ENCODE assay signal across 8 cellular contexts in genomic region chr17:75832652-75833400, GRCh38. TPM values are rescaled to one million over a fixed set of nuclear protein-coding genes. Genes with fewer than 3 reads are reported as not detected.
DNase-seq lines count a peak whose midpoint lies in the region; ATAC-seq and TF ChIP-seq lines count a peak whose summit lies in the region.

No MANE protein-coding gene starts in this region.

- H3K36me3 ChIP-seq in DOHH2 (ENCODE audit: control insufficient read depth, low read length), result peaks cover 8% of the 10 kb centered on the region

- H3K36me3 Mint-ChIP-seq in naive thymus-derived CD8-positive, alpha-beta T cell, result peaks cover 0 to 55% (median 2%) of the 10 kb centered on the region in 3 donors

- peak overlapping the region; percentile 91 to 98 (median 94) for H3K27ac Mint-ChIP-seq in naive thymus-derived CD8-positive, alpha-beta T cell

- peaks cover 4% of the 10 kb centered on the region for H3F3A ChIP-seq in DOHH2 (ENCODE audit: control insufficient read depth, insufficient read depth)

- peak overlapping the region; percentile 67 to 85 (median 78) for H3K4me3 Mint-ChIP-seq in naive thymus-derived CD8-positive, alpha-beta T cell

- peak; percentile 59 to 65 for ATAC-seq in naive thymus-derived CD8-positive, alpha-beta T cell
- ATAC-seq in HG03159 (IDR thresholded peaks at IDR 0.05; ENCODE audit: unreplicated experiment) (no peak), GM21447 (IDR thresholded peaks at IDR 0.05; ENCODE audit: unreplicated experiment) (no peak)

- POLR2A ChIA-PET in naive thymus-derived CD8-positive, alpha-beta T cell (lab: Charles Lee), result interaction anchor here (0.7 to 8.3 kb wide), 15 partner anchors 8 to 79 kb away, joined by 3 to 74 read pairs (median 5); partner anchors contain the start of genes GALK1, TRIM65, UNC13D and UNK

- peaks cover 14 to 44% (median 39%) of the 10 kb centered on the region in 4 donors for H3K4me1 Mint-ChIP-seq in naive thymus-derived CD8-positive, alpha-beta T cell

- TF ChIP-seq POLR2A in NB4 (IDR thresholded peaks at IDR 0.05; ENCODE audit: extremely low read depth, insufficient read length), result peak; percentile 16

- peak overlapping the region; percentile 25 for H3K27ac ChIP-seq in DOHH2 (ENCODE audit: low read depth, low read length)

- H3K27me3 Mint-ChIP-seq in naive thymus-derived CD8-positive, alpha-beta T cell, result no peaks in the 10 kb centered on the region

- H3K4me3 ChIP-seq in DOHH2 (ENCODE audit: low read length), result peak overlapping the region; percentile 57
- H3K4me3 ChIP-seq in NB4 (ENCODE audit: low read depth, low read length), result peak overlapping the region; percentile 56

- H3K9me3 ChIP-seq in DOHH2 (ENCODE audit: control insufficient read depth, insufficient read depth, low read length), result no peaks in the 10 kb centered on the region

- no peaks in the 10 kb centered on the region for H3K9me2 ChIP-seq in DOHH2 (replicated peaks; ENCODE audit: control insufficient read depth, low read length)

- H3K27me3 ChIP-seq in DOHH2 (ENCODE audit: control insufficient read depth, low read length), result no peaks in the 10 kb centered on the region

- no peaks in the 10 kb centered on the region for H3K9me3 Mint-ChIP-seq in naive thymus-derived CD8-positive, alpha-beta T cell

- no peaks in the 10 kb centered on the region for H3K79me2 ChIP-seq in DOHH2 (ENCODE audit: control insufficient read depth, low read length)

- H3K4me2 ChIP-seq in DOHH2 (ENCODE audit: low read length), result peak overlapping the region; percentile 63

- no peaks in the 10 kb centered on the region for H4K20me1 ChIP-seq in DOHH2 (ENCODE audit: control insufficient read depth, insufficient read depth, low read depth, low read length)

- no peak for TF ChIP-seq CTCF in DOHH2 (IDR thresholded peaks at IDR 0.05; ENCODE audit: low read depth, low read length, poor library complexity, severe bottlenecking)
- TF ChIP-seq CTCF in NB4 (IDR thresholded peaks at IDR 0.05; ENCODE audit: low read depth, low read length), result no peak

- peak; percentile 92 for DNase-seq in NB4 (ENCODE audit: low read depth)
- DNase-seq in cerebellar cortex (ENCODE audit: low spot score), result peak; percentile 64
- DNase-seq in naive thymus-derived CD8-positive, alpha-beta T cell, result peak in 5 of 10 donors; percentile 11 to 47 (median 44)
- no peak for DNase-seq in T1000 (lab: John Stamatoyannopoulos, UW)
- DNase-seq in amniotic stem cell (lab: John Stamatoyannopoulos, UW), result no peak

- peaks cover 29% of the 10 kb centered on the region for H3K4me1 ChIP-seq in DOHH2 (ENCODE audit: control insufficient read depth, low read length)

RNA-seq across cellular contexts. Expression of gene UNC13D, which starts 11.4 kb away (rescaled TPM):
- total RNA-seq in naive thymus-derived CD8-positive, alpha-beta T cell, result 100 to 1,000 TPM; 147 to 153 TPM
- 10 to 100 TPM; 50.3 to 78.0 (median 54.0) TPM for polyA plus RNA-seq in naive thymus-derived CD8-positive, alpha-beta T cell

RNA-seq across cellular contexts. Expression of gene WBP2, which starts 22.3 kb away (rescaled TPM):
- 100 to 1,000 TPM; 152 to 156 TPM for total RNA-seq in naive thymus-derived CD8-positive, alpha-beta T cell
- 10 to 100 TPM; 58.1 to 95.1 (median 70.6) TPM for polyA plus RNA-seq in naive thymus-derived CD8-positive, alpha-beta T cell

RNA-seq across cellular contexts. Expression of gene TRIM47, which starts 45.6 kb away (rescaled TPM):
- total RNA-seq in naive thymus-derived CD8-positive, alpha-beta T cell, result 1 to 10 TPM; 9.7 to 9.9 TPM
- 1 to 10 TPM; 1.9 to 8.5 (median 4.2) TPM for polyA plus RNA-seq in naive thymus-derived CD8-positive, alpha-beta T cell

RNA-seq across cellular contexts. Expression of gene UNK, which starts 48.2 kb away (rescaled TPM):
- total RNA-seq in naive thymus-derived CD8-positive, alpha-beta T cell, result 10 to 100 TPM; 55.6 to 57.7 TPM
- 10 to 100 TPM; 24.4 to 26.9 (median 26.2) TPM for polyA plus RNA-seq in naive thymus-derived CD8-positive, alpha-beta T cell

Comparison
In these comparisons a context has a peak if more than half of its experiments do, and no peak if none do; other contexts are left out.
1. DNase-seq: peak in NB4 (single experiment) and cerebellar cortex (single experiment); none in T1000 (single experiment) and amniotic stem cell (single experiment).
2. ATAC-seq: peak in naive thymus-derived CD8-positive, alpha-beta T cell (2 of 2); none in HG03159 (single experiment) and GM21447 (single experiment).